In genomic region chr11:102493524-102493923, GRCh38 we compare ENCODE assay signal across 28 cellular contexts. TPM values are rescaled to one million over a fixed set of nuclear protein-coding genes. Genes with fewer than 3 reads are reported as not detected.
"Had no signal": no experiment of that assay in that cellular context is flagged by ENCODE, and none has a peak within 500 bp of the region (broad histone marks: within the 10 kb centered on the region; RNA-seq: fewer than 3 reads in every experiment).

No MANE protein-coding gene starts in this region.

- H3K9me3 ChIP-seq: left lung, lower lobe of right lung, psoas muscle, thoracic aorta had no signal

- H3K4me3 ChIP-seq: left lung, lower lobe of right lung, neural progenitor cell, psoas muscle, skin epidermis, thoracic aorta had no signal

- DNase-seq: activated CD4-positive, alpha-beta T cell treated with anti-CD3 and anti-CD28 coated beads for 36 hours; activated CD4-positive, CD25-positive, alpha-beta regulatory T cell; activated CD8-positive, alpha-beta memory T cell treated with anti-CD3 and anti-CD28 coated beads, Interleukin-2, amount 10 ng/mL, durations not matched to agents 7 days and 5 days; activated CD8-positive, alpha-beta T cell treated with anti-CD3 and anti-CD28 coated beads, Interleukin-2, amount 10 ng/mL, durations not matched to agents 7 days and 5 days; activated naive CD4-positive, alpha-beta T cell; activated T-cell treated with anti-CD3 and anti-CD28 coated beads, Interleukin-2, amount 50 U/mL, for 72 hours; anterior cingulate cortex; effector CD4-positive, alpha-beta T cell; head of caudate nucleus; hippocampal formation; left lung; lower lobe of right lung; mesendoderm; natural killer cell; occipital lobe; psoas muscle; stimulated activated CD4-positive, alpha-beta T cell treated with anti-CD3 and anti-CD28 coated beads, Interleukin-4, amount 100 ng/mL, for 24 hours; T-helper 1 cell had no signal

- H3K36me3 ChIP-seq: left lung, lower lobe of right lung, neural progenitor cell, thoracic aorta had no signal

- ATAC-seq: activated CD4-positive, alpha-beta T cell treated with anti-CD3 and anti-CD28 coated beads for 36 hours; activated CD8-positive, alpha-beta memory T cell treated with anti-CD3 and anti-CD28 coated beads, Interleukin-2, amount 10 ng/mL, durations not matched to agents 7 days and 5 days; activated CD8-positive, alpha-beta T cell treated with anti-CD3 and anti-CD28 coated beads, Interleukin-2, amount 10 ng/mL, durations not matched to agents 7 days and 5 days; activated T-cell treated with anti-CD3 and anti-CD28 coated beads, Interleukin-2, amount 50 U/mL, for 72 hours; natural killer cell; psoas muscle; sciatic nerve; stimulated activated effector memory CD8-positive, alpha-beta T cell treated with anti-CD3 and anti-CD28 coated beads, Interleukin-12 subunit alpha, Interleukin-12 subunit beta, amount 100 ng/mL, for 72 hours had no signal

- H3K27me3 ChIP-seq: left lung, neural progenitor cell had no signal

- FAIRE-seq: colon, keratinocyte, urothelium cell line had no signal

- H3K27ac ChIP-seq: epithelial cell of prostate, left lung, lower lobe of right lung, neural progenitor cell, parathyroid adenoma, psoas muscle, skin epidermis, thoracic aorta had no signal

- H3K4me2 ChIP-seq: neural progenitor cell had no signal

- H3K4me1 ChIP-seq: left lung, lower lobe of right lung, neural progenitor cell, parathyroid adenoma, psoas muscle had no signal

RNA-seq across cellular contexts. Expression of gene MMP7, which starts 37.0 kb away (rescaled TPM):
- total RNA-seq: activated CD4-positive, alpha-beta T cell treated with anti-CD3 and anti-CD28 coated beads for 36 hours; activated CD8-positive, alpha-beta memory T cell treated with anti-CD3 and anti-CD28 coated beads, Interleukin-2, amount 10 ng/mL, durations not matched to agents 7 days and 5 days; activated CD8-positive, alpha-beta T cell treated with anti-CD3 and anti-CD28 coated beads, Interleukin-2, amount 10 ng/mL, durations not matched to agents 7 days and 5 days; activated T-cell treated with anti-CD3 and anti-CD28 coated beads, Interleukin-2, amount 50 U/mL, for 72 hours; natural killer cell; psoas muscle; sciatic nerve; thoracic aorta had no signal
